Comparison of ENCODE assay signal across 19 cellular contexts in the genomic region with DNA sequence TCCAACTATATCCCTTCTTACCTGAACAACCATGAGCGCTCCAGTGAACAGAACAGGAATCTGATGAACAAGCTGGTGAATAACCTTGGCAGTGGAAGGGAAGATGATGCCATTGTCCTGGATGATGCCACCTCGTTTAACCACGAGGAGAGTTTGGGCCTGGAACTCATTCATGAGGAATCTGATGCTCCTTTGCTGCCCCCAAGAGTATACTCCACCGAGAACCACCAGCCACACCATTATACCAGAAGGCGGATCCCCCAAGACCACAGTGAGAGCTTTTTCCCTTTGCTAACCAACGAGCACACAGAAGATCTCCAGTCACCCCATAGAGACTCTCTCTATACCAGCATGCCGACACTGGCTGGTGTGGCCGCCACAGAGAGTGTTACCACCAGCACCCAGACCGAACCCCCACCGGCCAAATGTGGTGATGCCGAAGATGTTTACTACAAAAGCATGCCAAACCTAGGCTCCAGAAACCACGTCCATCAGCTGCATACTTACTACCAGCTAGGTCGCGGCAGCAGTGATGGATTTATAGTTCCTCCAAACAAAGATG.
"Had no signal": no experiment of that assay in that cellular context is flagged by ENCODE, and none has a peak within 500 bp of the region (broad histone marks: within the 10 kb centered on the region; RNA-seq: fewer than 3 reads in every experiment).

No MANE protein-coding gene starts in this region.

- H3K36me3 Mint-ChIP-seq: activated naive CD4-positive, alpha-beta T cell treated with anti-CD3 and anti-CD28 coated beads, Interleukin-2, amount 10 ng/mL, durations not matched to agents 7 days and 5 days; naive thymus-derived CD4-positive, alpha-beta T cell had no signal

- ATAC-seq: activated CD4-positive, CD25-positive, alpha-beta regulatory T cell treated with anti-CD3 and anti-CD28 coated beads, Interleukin-2, amount 50 U/mL, for 24 hours; activated CD8-positive, alpha-beta T cell treated with anti-CD3 and anti-CD28 coated beads, Interleukin-2, amount 10 ng/mL, durations not matched to agents 7 days and 5 days; activated naive CD8-positive, alpha-beta T cell treated with anti-CD3 and anti-CD28 coated beads, Interleukin-2, amount 50 U/mL, for 24 hours; activated T-cell treated with anti-CD3 and anti-CD28 coated beads, Interleukin-2, amount 50 U/mL, for 4 hours; left cardiac atrium; naive thymus-derived CD4-positive, alpha-beta T cell; psoas muscle; right cardiac atrium had no signal

- DNase-seq: activated CD4-positive, alpha-beta T cell treated with anti-CD3 and anti-CD28 coated beads, Interleukin-2, amount 10 ng/mL, durations not matched to agents 7 days and 5 days; activated CD8-positive, alpha-beta T cell treated with anti-CD3 and anti-CD28 coated beads, Interleukin-2, amount 10 ng/mL, durations not matched to agents 7 days and 5 days; activated effector memory CD4-positive, alpha-beta T cell treated with Interleukin-2 at 50 U/mL for 16 hours; activated naive CD4-positive, alpha-beta T cell treated with anti-CD3 and anti-CD28 coated beads, Interleukin-2, amount 10 ng/mL, durations not matched to agents 7 days and 5 days; activated naive CD8-positive, alpha-beta T cell treated with anti-CD3 and anti-CD28 coated beads, Interleukin-2, amount 50 U/mL, for 24 hours; activated T-cell treated with anti-CD3 and anti-CD28 coated beads, Interleukin-2, amount 50 U/mL, for 4 hours; anterior cingulate cortex; caudate nucleus; hypothalamus; left cardiac atrium; mesenchymal stem cell; naive thymus-derived CD4-positive, alpha-beta T cell; psoas muscle; right cardiac atrium had no signal

- H3K27me3 Mint-ChIP-seq: activated CD4-positive, alpha-beta T cell treated with anti-CD3 and anti-CD28 coated beads, Interleukin-2, amount 10 ng/mL, durations not matched to agents 7 days and 5 days; activated naive CD4-positive, alpha-beta T cell treated with anti-CD3 and anti-CD28 coated beads, Interleukin-2, amount 10 ng/mL, durations not matched to agents 7 days and 5 days; activated naive CD8-positive, alpha-beta T cell treated with anti-CD3 and anti-CD28 coated beads, Interleukin-2, amount 50 U/mL, for 24 hours; brain; naive thymus-derived CD4-positive, alpha-beta T cell; stimulated activated naive CD8-positive, alpha-beta T cell treated with anti-CD3 and anti-CD28 coated beads, Interleukin-15, Interleukin-2, amounts not matched to agents 100 ng/mL and 50 ng/mL, for 24 hours had no signal

- FAIRE-seq: colon had no signal

- H3K27ac Mint-ChIP-seq: activated CD4-positive, alpha-beta T cell treated with anti-CD3 and anti-CD28 coated beads, Interleukin-2, amount 10 ng/mL, durations not matched to agents 7 days and 5 days; activated CD8-positive, alpha-beta T cell treated with anti-CD3 and anti-CD28 coated beads, Interleukin-2, amount 10 ng/mL, durations not matched to agents 7 days and 5 days; activated naive CD4-positive, alpha-beta T cell treated with anti-CD3 and anti-CD28 coated beads, Interleukin-2, amount 10 ng/mL, durations not matched to agents 7 days and 5 days; activated naive CD8-positive, alpha-beta T cell treated with anti-CD3 and anti-CD28 coated beads, Interleukin-2, amount 50 U/mL, for 24 hours; brain; naive thymus-derived CD4-positive, alpha-beta T cell; stimulated activated naive CD8-positive, alpha-beta T cell treated with anti-CD3 and anti-CD28 coated beads, Interleukin-15, Interleukin-2, amounts not matched to agents 100 ng/mL and 50 ng/mL, for 24 hours; T-helper 2 cell treated with Interferon-gamma antibody and Interleukin-4, amounts not matched to agents 5 μg/mL and 100 μg/mL, for 36 hours had no signal

- H3K9me3 Mint-ChIP-seq: activated CD4-positive, alpha-beta T cell treated with anti-CD3 and anti-CD28 coated beads, Interleukin-2, amount 10 ng/mL, durations not matched to agents 7 days and 5 days; activated naive CD4-positive, alpha-beta T cell treated with anti-CD3 and anti-CD28 coated beads, Interleukin-2, amount 10 ng/mL, durations not matched to agents 7 days and 5 days; stimulated activated naive CD8-positive, alpha-beta T cell treated with anti-CD3 and anti-CD28 coated beads, Interleukin-15, Interleukin-2, amounts not matched to agents 100 ng/mL and 50 ng/mL, for 24 hours had no signal

- H3K4me1 Mint-ChIP-seq: activated CD4-positive, alpha-beta T cell treated with anti-CD3 and anti-CD28 coated beads, Interleukin-2, amount 10 ng/mL, durations not matched to agents 7 days and 5 days; activated naive CD4-positive, alpha-beta T cell treated with anti-CD3 and anti-CD28 coated beads, Interleukin-2, amount 10 ng/mL, durations not matched to agents 7 days and 5 days; activated naive CD8-positive, alpha-beta T cell treated with anti-CD3 and anti-CD28 coated beads, Interleukin-2, amount 50 U/mL, for 24 hours; naive thymus-derived CD4-positive, alpha-beta T cell had no signal

- H3K4me3 Mint-ChIP-seq: activated CD4-positive, alpha-beta T cell treated with anti-CD3 and anti-CD28 coated beads, Interleukin-2, amount 10 ng/mL, durations not matched to agents 7 days and 5 days; activated CD8-positive, alpha-beta T cell treated with anti-CD3 and anti-CD28 coated beads, Interleukin-2, amount 10 ng/mL, durations not matched to agents 7 days and 5 days; activated naive CD4-positive, alpha-beta T cell treated with anti-CD3 and anti-CD28 coated beads, Interleukin-2, amount 10 ng/mL, durations not matched to agents 7 days and 5 days; activated naive CD8-positive, alpha-beta T cell treated with anti-CD3 and anti-CD28 coated beads, Interleukin-2, amount 50 U/mL, for 24 hours; activated T-cell treated with anti-CD3 and anti-CD28 coated beads, Interleukin-2, amount 50 U/mL, for 4 hours; brain; naive thymus-derived CD4-positive, alpha-beta T cell; stimulated activated naive CD8-positive, alpha-beta T cell treated with anti-CD3 and anti-CD28 coated beads, Interleukin-15, Interleukin-2, amounts not matched to agents 100 ng/mL and 50 ng/mL, for 24 hours; T-helper 2 cell treated with Interferon-gamma antibody and Interleukin-4, amounts not matched to agents 5 μg/mL and 100 μg/mL, for 36 hours had no signal
